In genomic region chr19:13027557-13027956, GRCh38 we compare ENCODE assay signal across 16 cellular contexts. TPM values are rescaled to one million over a fixed set of nuclear protein-coding genes. Genes with fewer than 3 reads are reported as not detected.
DNase-seq lines count a peak whose midpoint lies in the region; ATAC-seq and TF ChIP-seq lines count a peak whose summit lies in the region.
"Had no signal": no experiment of that assay in that cellular context is flagged by ENCODE, and none has a peak within 500 bp of the region (broad histone marks: within the 10 kb centered on the region; RNA-seq: fewer than 3 reads in every experiment).

No MANE protein-coding gene starts in this region.

- 46 to 64% methylated on average over 4 to 6 of the region's 6 CpGs for WGBS in upper lobe of left lung, 2 donors

- intact Hi-C loops in breast epithelium (cut with DNase I; ENCODE audit: low total_unique reads), result no loop called here
- intact Hi-C loops in MCF 10A (cut with micrococcal nuclease), result no loop called here

- H2AFZ ChIP-seq in osteoblast (ENCODE audit: low read length), result no peak overlapping the region

- H3K4me3 Mint-ChIP-seq in MCF 10A (ENCODE audit: unreplicated experiment), result no peak overlapping the region
- H3K4me3 Mint-ChIP-seq: activated naive CD8-positive, alpha-beta T cell; mesothelial cell of epicardium; T-helper 17 cell had no signal

- peaks cover 14 to 30% of the 10 kb centered on the region in 2 donors for H3K4me1 ChIP-seq in breast epithelium
- peaks cover 60% of the 10 kb centered on the region for H3K4me1 ChIP-seq in osteoblast (ENCODE audit: insufficient read depth, low read length)
- H3K4me1 ChIP-seq in upper lobe of left lung, result peaks cover 80 to 99% (median 83%) of the 10 kb centered on the region in 4 donors

- no peak overlapping the region for H3K27ac Mint-ChIP-seq in MCF 10A (ENCODE audit: low read depth, unreplicated experiment)
- H3K27ac Mint-ChIP-seq: activated naive CD8-positive, alpha-beta T cell; mesothelial cell of epicardium; T-helper 17 cell had no signal

- H4K20me1 ChIP-seq in osteoblast (ENCODE audit: insufficient read depth, low read length), result peaks cover 19% of the 10 kb centered on the region

- ATAC-seq in upper lobe of left lung (ENCODE audit: low FRiP score in 2 of 2) (no peak), HG03342 (IDR thresholded peaks at IDR 0.05; ENCODE audit: unreplicated experiment) (no peak)
- ATAC-seq: T-helper 17 cell had no signal

- TF ChIP-seq POLR2A in breast epithelium (IDR thresholded peaks at IDR 0.05), result no peak
- no peak for TF ChIP-seq POLR2A in upper lobe of left lung (IDR thresholded peaks at IDR 0.05)

- H3K27ac ChIP-seq in breast epithelium (peak overlapping the region; percentile 93 to 95), coronary artery (peak overlapping the region; percentile 90 to 95), osteoblast (ENCODE audit: low read depth, low read length) (peak overlapping the region; percentile 66), upper lobe of left lung (peak overlapping the region; percentile 84 to 89 (median 86)), WERI-Rb-1 (no peak overlapping the region)

- TF ChIP-seq CTCF in breast epithelium (IDR thresholded peaks at IDR 0.05) (no peak), MCF 10A (IDR thresholded peaks at IDR 0.05; ENCODE audit: unreplicated experiment) (no peak), coronary artery (IDR thresholded peaks at IDR 0.05) (no peak), osteoblast (IDR thresholded peaks at IDR 0.05; ENCODE audit: extremely low read depth, low read depth, low read length) (no peak), upper lobe of left lung (IDR thresholded peaks at IDR 0.05) (no peak), WERI-Rb-1 (IDR thresholded peaks at IDR 0.05; ENCODE audit: low read depth, low read length) (no peak)

- H3K9me3 ChIP-seq in breast epithelium, result no peaks in the 10 kb centered on the region
- no peaks in the 10 kb centered on the region for H3K9me3 ChIP-seq in osteoblast (ENCODE audit: low read depth, low read length)
- H3K9me3 ChIP-seq in upper lobe of left lung, result no peaks in the 10 kb centered on the region
- H3K9me3 ChIP-seq in WERI-Rb-1 (ENCODE audit: severe bottlenecking), result no peaks in the 10 kb centered on the region

- TF ChIP-seq EP300 in upper lobe of left lung (IDR thresholded peaks at IDR 0.05), result no peak

- H3K79me2 ChIP-seq in osteoblast (ENCODE audit: insufficient read depth, low read length), result peaks cover 87% of the 10 kb centered on the region

- peak overlapping the region in 2 of 3 donors; percentile 53 to 75 for H3K4me3 ChIP-seq in breast epithelium
- H3K4me3 ChIP-seq in coronary artery, result peak overlapping the region; percentile 78
- H3K4me3 ChIP-seq in osteoblast (ENCODE audit: insufficient read depth, low read length), result peak overlapping the region; percentile 77
- peak overlapping the region in 1 of 4 donors; percentile 51 for H3K4me3 ChIP-seq in upper lobe of left lung
- H3K4me3 ChIP-seq in WERI-Rb-1 (ENCODE audit: low read depth, low read length), result no peak overlapping the region

- H3K36me3 ChIP-seq in breast epithelium (no peaks in the 10 kb centered on the region), osteoblast (ENCODE audit: insufficient read depth, low read length) (peaks cover 42% of the 10 kb centered on the region), upper lobe of left lung (no peaks in the 10 kb centered on the region), WERI-Rb-1 (no peaks in the 10 kb centered on the region)

- H3K27me3 Mint-ChIP-seq in MCF 10A (ENCODE audit: insufficient read depth, unreplicated experiment), result no peaks in the 10 kb centered on the region

- no peaks in the 10 kb centered on the region for H3K9me3 Mint-ChIP-seq in MCF 10A (ENCODE audit: unreplicated experiment)
- H3K9me3 Mint-ChIP-seq: mesothelial cell of epicardium had no signal

- peaks cover 16% of the 10 kb centered on the region for H3K36me3 Mint-ChIP-seq in MCF 10A (ENCODE audit: insufficient read depth, unreplicated experiment)

- no TSS peak for BruUV-seq in MCF 10A (replicated peaks; lab: Mats Ljungman, UMichigan)

- DNase-seq in breast epithelium (ENCODE audit: low spot score in 2 of 2), result no peak
- DNase-seq in MCF 10A (ENCODE audit: unreplicated experiment), result no peak
- DNase-seq in coronary artery (ENCODE audit: low spot score), result no peak
- DNase-seq in osteoblast (ENCODE audit: insufficient read length, low spot score, missing footprints), result no peak
- no peak for DNase-seq in upper lobe of left lung
- no peak for DNase-seq in NCI-H446 treated with DMSO at 0.1 percent for 48 hours (lab: John Stamatoyannopoulos, UW)
- no peak for DNase-seq in WERI-Rb-1
- DNase-seq: activated T-cell treated with anti-CD3 and anti-CD28 coated beads for 4 hours, COR-L47, NCI-H187 treated with DMSO at 0.1 percent for 48 hours, NCI-H526 treated with DMSO at 0.1 percent for 48 hours, T-helper 17 cell had no signal

- peaks cover 39% of the 10 kb centered on the region for H3K4me1 Mint-ChIP-seq in MCF 10A (ENCODE audit: insufficient read depth, unreplicated experiment)

- no peaks in the 10 kb centered on the region for H3K27me3 ChIP-seq in breast epithelium
- no peaks in the 10 kb centered on the region for H3K27me3 ChIP-seq in osteoblast (ENCODE audit: insufficient read depth, low read length)
- no peaks in the 10 kb centered on the region for H3K27me3 ChIP-seq in upper lobe of left lung
- H3K27me3 ChIP-seq in WERI-Rb-1 (ENCODE audit: insufficient read depth, low read depth, severe bottlenecking), result no peaks in the 10 kb centered on the region

- POLR2A ChIA-PET in MCF 10A (lab: Yijun Ruan, JAX), result interaction anchor here (0.6 to 1.0 kb wide), 3 partner anchors 18 to 28 kb away, joined by 3 read pairs; no protein-coding TSS in a partner anchor

- H3K4me2 ChIP-seq in osteoblast (ENCODE audit: insufficient read depth, low read length), result peak overlapping the region; percentile 91

- CTCF ChIA-PET in MCF 10A (lab: Yijun Ruan, JAX), result interaction anchor here (0.5 to 2.2 kb wide), 7 partner anchors 14 to 66 kb away, joined by 3 to 15 read pairs (median 4); no protein-coding TSS in a partner anchor

RNA-seq across cellular contexts. Expression of gene NFIX, which starts 32.3 kb away (rescaled TPM):
- total RNA-seq in breast epithelium (10 to 100 TPM; 43.6 to 53.9 (median 52.8) TPM), MCF 10A (2022) (26.9 and 27.2 TPM in 2 replicates), osteoblast (114 and 122 TPM in 2 replicates), upper lobe of left lung (100 to 1,000 TPM in 3 of 6 donors, 10 to 100 TPM in 3; 64.0 to 188 (median 107) TPM)

RNA-seq across cellular contexts. Expression of gene DAND5, which starts 58.2 kb away (rescaled TPM):
- not detected for total RNA-seq in breast epithelium
- total RNA-seq in MCF 10A (2022), result not detected in 2 replicates
- not detected in 2 replicates for total RNA-seq in osteoblast
- total RNA-seq in upper lobe of left lung, result not detected
- total RNA-seq: HT-29, mesothelial cell of epicardium, T-helper 17 cell had no signal
